In the genomic region with DNA sequence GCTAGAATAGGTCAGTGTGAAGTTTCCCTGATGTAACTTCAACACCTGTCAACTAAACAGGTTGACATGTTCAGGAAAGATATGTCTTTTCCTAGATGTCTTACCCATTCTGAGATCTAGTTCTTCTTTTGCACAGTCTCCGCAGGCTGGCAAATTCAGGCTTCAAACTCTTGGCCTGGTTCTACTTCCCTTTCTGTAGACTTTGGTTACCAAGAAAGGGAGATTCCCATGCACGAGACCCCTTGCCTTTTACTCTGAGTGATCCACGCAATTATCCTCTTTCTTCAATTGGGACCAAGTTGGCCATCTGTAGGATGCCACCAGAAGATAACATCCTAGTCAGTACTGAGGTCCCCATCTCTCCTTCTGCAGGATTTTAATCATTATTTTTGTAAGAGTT, we compare ENCODE assay signal across 24 cellular contexts. TPM values are rescaled to one million over a fixed set of nuclear protein-coding genes. Genes with fewer than 3 reads are reported as not detected.
"Had no signal": no experiment of that assay in that cellular context is flagged by ENCODE, and none has a peak within 500 bp of the region (broad histone marks: within the 10 kb centered on the region; RNA-seq: fewer than 3 reads in every experiment).

No MANE protein-coding gene starts in this region.

- DNase-seq: activated CD4-positive, alpha-beta memory T cell treated with anti-CD3 and anti-CD28 coated beads for 36 hours; activated CD8-positive, alpha-beta memory T cell treated with anti-CD3 and anti-CD28 coated beads, Interleukin-2, amount 10 ng/mL, durations not matched to agents 7 days and 5 days; activated effector memory CD4-positive, alpha-beta T cell treated with Interleukin-2 at 50 U/mL for 16 hours; activated naive CD4-positive, alpha-beta T cell treated with anti-CD3 and anti-CD28 coated beads, Interleukin-2, amount 50 U/mL, for 16 hours; activated T-cell treated with anti-CD3 and anti-CD28 coated beads, Interleukin-2, amount 50 U/mL, for 1 hour; heart right ventricle; left colon; naive thymus-derived CD8-positive, alpha-beta T cell; posterior cingulate gyrus; stimulated activated CD4-positive, alpha-beta T cell treated with anti-CD3 and anti-CD28 coated beads, Interleukin-2, amount 100 ng/mL, for 48 hours; stimulated activated naive CD4-positive, alpha-beta T cell treated with Interleukin-2 at 50 U/mL for 16 hours; substantia nigra had no signal

- H3K36me3 ChIP-seq: gastroesophageal sphincter, heart right ventricle, tibial nerve, vagina had no signal

- H3K9me3 ChIP-seq: gastroesophageal sphincter, heart right ventricle, tibial nerve, vagina had no signal

- H3K27me3 ChIP-seq: gastroesophageal sphincter, tibial nerve, vagina had no signal

- H3K27me3 Mint-ChIP-seq: activated CD4-positive, alpha-beta memory T cell treated with anti-CD3 and anti-CD28 coated beads for 36 hours; naive thymus-derived CD8-positive, alpha-beta T cell had no signal

- H3K36me3 Mint-ChIP-seq: activated CD4-positive, alpha-beta memory T cell treated with anti-CD3 and anti-CD28 coated beads for 36 hours; activated CD8-positive, alpha-beta memory T cell treated with anti-CD3 and anti-CD28 coated beads, Interleukin-2, amount 10 ng/mL, durations not matched to agents 7 days and 5 days; naive thymus-derived CD8-positive, alpha-beta T cell had no signal

- H3K27ac ChIP-seq: gastroesophageal sphincter, heart right ventricle, tibial nerve, vagina, VCaP had no signal

- ATAC-seq: activated CD8-positive, alpha-beta memory T cell treated with anti-CD3 and anti-CD28 coated beads, Interleukin-2, amount 10 ng/mL, durations not matched to agents 7 days and 5 days; gastroesophageal sphincter; heart right ventricle; left colon had no signal

- H3K4me3 ChIP-seq: gastroesophageal sphincter, heart right ventricle, tibial nerve, vagina had no signal

- H3K27ac Mint-ChIP-seq: activated CD4-positive, alpha-beta memory T cell treated with anti-CD3 and anti-CD28 coated beads for 36 hours; activated CD8-positive, alpha-beta memory T cell treated with anti-CD3 and anti-CD28 coated beads, Interleukin-2, amount 10 ng/mL, durations not matched to agents 7 days and 5 days had no signal

- H3K4me1 Mint-ChIP-seq: activated CD8-positive, alpha-beta memory T cell treated with anti-CD3 and anti-CD28 coated beads, Interleukin-2, amount 10 ng/mL, durations not matched to agents 7 days and 5 days had no signal

- H3K9me3 Mint-ChIP-seq: activated CD4-positive, alpha-beta memory T cell treated with anti-CD3 and anti-CD28 coated beads for 36 hours; naive thymus-derived CD8-positive, alpha-beta T cell had no signal

- H3K4me3 Mint-ChIP-seq: activated CD4-positive, alpha-beta memory T cell treated with anti-CD3 and anti-CD28 coated beads for 36 hours; activated CD8-positive, alpha-beta memory T cell treated with anti-CD3 and anti-CD28 coated beads, Interleukin-2, amount 10 ng/mL, durations not matched to agents 7 days and 5 days; naive thymus-derived CD8-positive, alpha-beta T cell had no signal

RNA-seq across cellular contexts. Expression of a gene that starts 2.0 kb away (rescaled TPM):
- total RNA-seq: skeletal muscle tissue, vagina had no signal

RNA-seq across cellular contexts. Expression of a gene that starts 35.5 kb away (rescaled TPM):
- total RNA-seq: activated CD4-positive, alpha-beta memory T cell treated with anti-CD3 and anti-CD28 coated beads for 36 hours; activated CD8-positive, alpha-beta memory T cell treated with anti-CD3 and anti-CD28 coated beads, Interleukin-2, amount 10 ng/mL, durations not matched to agents 7 days and 5 days; astrocyte; bronchial epithelial cell; chondrocyte; dermis microvascular lymphatic vessel endothelial cell; epithelial cell of proximal tubule; gastroesophageal sphincter; heart right ventricle; left colon; lung microvascular endothelial cell; naive thymus-derived CD8-positive, alpha-beta T cell; skeletal muscle tissue; vagina had no signal

RNA-seq across cellular contexts. Expression of a gene that starts 47.5 kb away (rescaled TPM):
- total RNA-seq: activated CD8-positive, alpha-beta memory T cell treated with anti-CD3 and anti-CD28 coated beads, Interleukin-2, amount 10 ng/mL, durations not matched to agents 7 days and 5 days; chondrocyte; dermis microvascular lymphatic vessel endothelial cell; lung microvascular endothelial cell; mononuclear cell had no signal

RNA-seq across cellular contexts. Expression of a gene that starts 56.1 kb away (rescaled TPM):
- total RNA-seq: activated CD4-positive, alpha-beta memory T cell treated with anti-CD3 and anti-CD28 coated beads for 36 hours; activated CD8-positive, alpha-beta memory T cell treated with anti-CD3 and anti-CD28 coated beads, Interleukin-2, amount 10 ng/mL, durations not matched to agents 7 days and 5 days; chondrocyte; dermis microvascular lymphatic vessel endothelial cell; epithelial cell of proximal tubule; gastroesophageal sphincter; heart right ventricle; left colon; lung microvascular endothelial cell; naive thymus-derived CD8-positive, alpha-beta T cell; skeletal muscle tissue; tibial nerve; vagina had no signal
